9 cellular contexts compared by ENCODE assay signal in the genomic region with DNA sequence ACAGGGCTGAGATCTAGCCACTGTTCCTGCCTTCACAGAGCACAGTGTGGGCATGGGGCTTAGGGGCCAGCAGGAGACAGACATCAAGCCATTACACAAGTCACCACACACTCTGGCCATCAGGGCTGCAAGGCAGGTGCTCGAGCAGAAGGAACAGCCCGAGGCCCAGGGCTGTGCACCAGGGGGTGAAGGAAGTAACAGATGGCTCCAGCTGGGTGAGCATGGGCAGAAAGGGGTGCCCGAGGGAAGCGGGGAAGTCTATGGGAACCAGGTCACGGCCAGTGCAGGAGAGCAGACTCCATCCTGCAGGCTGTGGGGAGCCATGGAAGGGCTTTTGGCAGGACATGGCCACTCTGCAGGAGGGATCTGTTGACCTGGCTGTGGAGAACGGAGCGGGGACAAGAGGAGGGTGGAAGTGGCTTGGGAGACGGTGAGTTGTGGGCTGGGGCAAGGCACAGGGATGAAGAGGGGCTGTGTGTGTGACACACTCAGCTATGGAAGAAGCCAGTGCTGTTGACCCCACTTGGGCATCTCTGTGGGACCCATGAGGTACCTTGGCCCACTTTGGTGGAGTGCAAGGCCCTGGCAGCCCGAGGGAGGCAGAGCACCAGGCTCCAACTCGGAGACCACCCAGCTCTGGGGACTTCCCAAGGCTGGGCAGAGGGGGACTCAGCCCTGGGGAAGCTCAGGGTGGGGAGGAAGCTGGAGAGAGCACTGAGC. TPM values are rescaled to one million over a fixed set of nuclear protein-coding genes. Genes with fewer than 3 reads are reported as not detected.
DNase-seq lines count a peak whose midpoint lies in the region; ATAC-seq and TF ChIP-seq lines count a peak whose summit lies in the region.
"Had no signal": no experiment of that assay in that cellular context is flagged by ENCODE, and none has a peak within 500 bp of the region (broad histone marks: within the 10 kb centered on the region; RNA-seq: fewer than 3 reads in every experiment).

No MANE protein-coding gene starts in this region.

- H3K36me3 Mint-ChIP-seq in mesothelial cell of epicardium: peaks cover 5% of the 10 kb centered on the region
- peaks cover 0 to 4% (median 0%) of the 10 kb centered on the region in 3 donors for H3K36me3 Mint-ChIP-seq in immature natural killer cell

- H3K4me1 Mint-ChIP-seq in mesothelial cell of epicardium (peaks cover 35% of the 10 kb centered on the region), immature natural killer cell (peaks cover 26 to 33% of the 10 kb centered on the region in 2 donors)

- H3K36me3 ChIP-seq in heart right ventricle: peaks cover 0 to 10% (median 0%) of the 10 kb centered on the region in 9 donors
- no peaks in the 10 kb centered on the region for H3K36me3 ChIP-seq in body of pancreas (replicated peaks in 1 of 2; ENCODE audit: insufficient read depth in 1 of 2, low read depth in 2 of 2)
- H3K36me3 ChIP-seq in uterus: no peaks in the 10 kb centered on the region

- TF ChIP-seq POLR2A in body of pancreas (IDR thresholded peaks at IDR 0.05) (no peak), uterus (IDR thresholded peaks at IDR 0.05) (no peak)

- H3K4me3 Mint-ChIP-seq in mesothelial cell of epicardium: no peak overlapping the region
- peak overlapping the region in 1 of 5 donors; percentile 15 for H3K4me3 Mint-ChIP-seq in immature natural killer cell

- H3K9me3 ChIP-seq in heart right ventricle: no peaks in the 10 kb centered on the region
- no peaks in the 10 kb centered on the region for H3K9me3 ChIP-seq in body of pancreas
- no peaks in the 10 kb centered on the region for H3K9me3 ChIP-seq in uterus

- intact Hi-C loops in heart right ventricle (cut with DNase I) (loop anchor here in 3 of 10 donors (5.0 kb wide), 2 partner anchors 47 to 343 kb away; partner anchors contain the start of genes SART1 (in 2 of the 3), FAM89B (in 1 of the 3) and ZNRD2 (in 1 of the 3)), cardiac septum (cut with DNase I) (loop anchor here (5.0 kb wide), 1 partner anchor 87 kb away; the partner anchor contains the start of genes BANF1 and EIF1AD), body of pancreas (cut with DNase I) (no loop called here), uterus (cut with DNase I; ENCODE audit: low total_unique reads) (no loop called here)

- no peak for ATAC-seq in heart right ventricle
- ATAC-seq in body of pancreas: no peak
- ATAC-seq in GM21515 (IDR thresholded peaks at IDR 0.05; ENCODE audit: unreplicated experiment): no peak

- H3K4me1 ChIP-seq in heart right ventricle (peaks cover 40 to 64% (median 57%) of the 10 kb centered on the region in 9 donors), body of pancreas (peaks cover 40% of the 10 kb centered on the region), uterus (peaks cover 15 to 29% of the 10 kb centered on the region in 2 donors)

- H3K9me3 Mint-ChIP-seq in mesothelial cell of epicardium (no peaks in the 10 kb centered on the region), immature natural killer cell (no peaks in the 10 kb centered on the region)

- peak overlapping the region in 3 of 10 donors; percentile 13 to 29 (median 21) for H3K4me3 ChIP-seq in heart right ventricle
- no peak overlapping the region for H3K4me3 ChIP-seq in body of pancreas
- H3K4me3 ChIP-seq in uterus: peak overlapping the region in 1 of 2 donors; percentile 2

- no peak for TF ChIP-seq CTCF in heart right ventricle (IDR thresholded peaks at IDR 0.05)
- no peak for TF ChIP-seq CTCF in body of pancreas (IDR thresholded peaks at IDR 0.05)
- no peak for TF ChIP-seq CTCF in mesothelial cell of epicardium (IDR thresholded peaks at IDR 0.05; ENCODE audit: unreplicated experiment)
- TF ChIP-seq CTCF in uterus (IDR thresholded peaks at IDR 0.05): no peak

- H3K27me3 Mint-ChIP-seq in mesothelial cell of epicardium (ENCODE audit: low read depth) (no peaks in the 10 kb centered on the region), immature natural killer cell (ENCODE audit: low read depth in 3 of 3) (peaks cover 2 to 11% (median 9%) of the 10 kb centered on the region in 3 donors)

- WGBS in heart right ventricle, 2 donors: 60 to 67% methylated on average over 10 of the region's 10 CpGs
- 55 to 77% methylated on average over 8 to 10 of the region's 10 CpGs for WGBS in body of pancreas, 2 donors

- H3K27ac ChIP-seq in heart right ventricle (peak overlapping the region in 9 of 10 donors; percentile 67 to 99 (median 81)), body of pancreas (peak overlapping the region; percentile 25 to 62 (median 48)), uterus (peak overlapping the region; percentile 94 to 97)
- H3K27ac ChIP-seq: C4-2B had no signal

- DNase-seq in heart right ventricle (no peak), cardiac septum (ENCODE audit: low spot score) (no peak), body of pancreas (no peak), mesothelial cell of epicardium (ENCODE audit: low spot score in 2 of 2, unreplicated experiment in 2 of 2) (no peak), uterus (no peak), NCI-H1694 treated with DMSO at 0.1 percent for 48 hours (lab: John Stamatoyannopoulos, UW) (no peak), immature natural killer cell (no peak)

- H3K27me3 ChIP-seq in heart right ventricle: no peaks in the 10 kb centered on the region
- H3K27me3 ChIP-seq in body of pancreas: no peaks in the 10 kb centered on the region
- no peaks in the 10 kb centered on the region for H3K27me3 ChIP-seq in uterus

- H3K27ac Mint-ChIP-seq in mesothelial cell of epicardium: peak overlapping the region; percentile 81
- H3K27ac Mint-ChIP-seq in immature natural killer cell: peak overlapping the region in 3 of 6 donors; percentile 26 to 77 (median 52)

RNA-seq across cellular contexts. Expression of gene C11orf68, which starts 3.6 kb away (rescaled TPM):
- total RNA-seq in heart right ventricle (10 to 100 TPM; 35.7 to 49.2 (median 40.9) TPM), cardiac septum (45.2 TPM), body of pancreas (10 to 100 TPM; 10.4 to 17.8 TPM), mesothelial cell of epicardium (33.4 to 34.9 TPM (median 33.9 TPM) in 3 replicates), uterus (10 to 100 TPM; 11.5 to 53.0 (median 29.7) TPM)
- polyA plus RNA-seq in heart right ventricle (10 to 100 TPM; 38.2 to 44.7 TPM), immature natural killer cell (10 to 100 TPM; 45.7 to 84.5 (median 60.4) TPM)

RNA-seq across cellular contexts. Expression of gene DRAP1, which starts 4.0 kb away (rescaled TPM):
- total RNA-seq in heart right ventricle: 100 to 1,000 TPM in 3 of 10 donors, 10 to 100 TPM in 7; 69.4 to 115 (median 93.8) TPM
- polyA plus RNA-seq in heart right ventricle: 100 to 1,000 TPM; 177 to 210 TPM
- 113 TPM for total RNA-seq in cardiac septum
- total RNA-seq in body of pancreas: 10 to 100 TPM; 29.6 to 91.6 TPM
- total RNA-seq in mesothelial cell of epicardium: 68.5 to 74.4 TPM (median 70.9 TPM) in 3 replicates
- 10 to 100 TPM in 3 of 4 donors, 1 to 10 TPM in 1; 9.2 to 83.0 (median 60.6) TPM for total RNA-seq in uterus
- 100 to 1,000 TPM; 135 to 234 (median 182) TPM for polyA plus RNA-seq in immature natural killer cell

RNA-seq across cellular contexts. Expression of gene FOSL1, which starts 15.1 kb away (rescaled TPM):
- total RNA-seq in heart right ventricle (1 to 10 TPM in 6 of 10 donors, under 1 TPM in 2, not detected in 2; 0.31 to 8.1 (median 2.6) TPM), cardiac septum (2.0 TPM), body of pancreas (10 to 100 TPM in 1 of 2 donors, under 1 TPM in 1; 0.52 to 17.8 TPM), mesothelial cell of epicardium (2.7 to 4.3 TPM (median 3.1 TPM) in 3 replicates), uterus (1 to 10 TPM in 2 of 4 donors, not detected in 2; 2.9 to 3.9 TPM)
- polyA plus RNA-seq in heart right ventricle (10 to 100 TPM in 1 of 2 donors, 1 to 10 TPM in 1; 2.0 to 32.8 TPM), immature natural killer cell (under 1 TPM; 0.13 to 0.30 (median 0.17) TPM)

RNA-seq across cellular contexts. Expression of gene CCDC85B, which starts 24.8 kb away (rescaled TPM):
- 10 to 100 TPM; 22.1 to 48.9 (median 34.4) TPM for total RNA-seq in heart right ventricle
- 10 to 100 TPM; 66.3 to 69.4 TPM for polyA plus RNA-seq in heart right ventricle
- 66.2 TPM for total RNA-seq in cardiac septum
- 10 to 100 TPM; 49.8 to 54.5 TPM for total RNA-seq in body of pancreas
- 12.3 to 13.8 TPM (median 12.8 TPM) in 3 replicates for total RNA-seq in mesothelial cell of epicardium
- total RNA-seq in uterus: 100 to 1,000 TPM in 1 of 4 donors, 10 to 100 TPM in 3; 22.3 to 141 (median 54.5) TPM
- polyA plus RNA-seq in immature natural killer cell: 100 to 1,000 TPM in 2 of 3 donors, 10 to 100 TPM in 1; 62.9 to 159 (median 142) TPM

RNA-seq across cellular contexts. Expression of gene FIBP, which starts 27.0 kb away (rescaled TPM):
- total RNA-seq in heart right ventricle (10 to 100 TPM; 46.3 to 63.2 (median 49.9) TPM), cardiac septum (62.6 TPM), body of pancreas (10 to 100 TPM; 40.2 to 49.5 TPM), mesothelial cell of epicardium (62.4 to 63.9 TPM (median 62.9 TPM) in 3 replicates), uterus (100 to 1,000 TPM in 1 of 4 donors, 10 to 100 TPM in 3; 39.7 to 239 (median 52.2) TPM)
- polyA plus RNA-seq in heart right ventricle (10 to 100 TPM; 44.0 to 88.4 TPM), immature natural killer cell (100 to 1,000 TPM; 120 to 145 (median 141) TPM)
